ENCODE assay signal across 9 cellular contexts in genomic region chr17:77420476-77420803, GRCh38.
DNase-seq lines count a peak whose midpoint lies in the region; ATAC-seq lines count a peak whose summit lies in the region.
"Had no signal": no experiment of that assay in that cellular context is flagged by ENCODE, and none has a peak within 500 bp of the region (broad histone marks: within the 10 kb centered on the region; RNA-seq: fewer than 3 reads in every experiment).

No MANE protein-coding gene starts in this region.

- H3K4me3 Mint-ChIP-seq in CD4-positive, CD25-positive, alpha-beta regulatory T cell = peak overlapping the region in 3 of 4 donors; percentile 60 to 81 (median 75)

- no peaks in the 10 kb centered on the region for H3K27me3 ChIP-seq in CD4-positive, CD25-positive, alpha-beta regulatory T cell (ENCODE audit: control insufficient read depth, insufficient read depth, low read length)
- H3K27me3 ChIP-seq in NT2/D1 (ENCODE audit: insufficient read depth, insufficient read length) = no peaks in the 10 kb centered on the region
- H3K27me3 ChIP-seq in effector memory CD4-positive, alpha-beta T cell (replicated peaks; ENCODE audit: control insufficient read depth, insufficient read depth, low read length, poor library complexity, severe bottlenecking) = no peaks in the 10 kb centered on the region
- no peaks in the 10 kb centered on the region for H3K27me3 ChIP-seq in neuronal stem cell (ENCODE audit: control insufficient read depth in 3 of 3, insufficient read depth in 3 of 3, low read depth in 1 of 3, low read length in 3 of 3)

- H3K23ac ChIP-seq in neuronal stem cell (ENCODE audit: low read depth, low read length, poor library complexity) = no peak overlapping the region

- no peak overlapping the region for H3K4me2 ChIP-seq in neuronal stem cell (ENCODE audit: insufficient read depth, low read length, poor library complexity, severe bottlenecking)
- H3K4me2 ChIP-seq: KMS-11 had no signal

- H3K4me1 ChIP-seq in CD4-positive, CD25-positive, alpha-beta regulatory T cell (ENCODE audit: control insufficient read depth, insufficient read depth, low read length, poor library complexity, severe bottlenecking) = peaks cover 69% of the 10 kb centered on the region
- H3K4me1 ChIP-seq in NT2/D1 (ENCODE audit: insufficient read depth, insufficient read length) = peaks cover 54% of the 10 kb centered on the region
- H3K4me1 ChIP-seq in effector memory CD4-positive, alpha-beta T cell (ENCODE audit: control insufficient read depth, insufficient read depth, low read length, poor library complexity, severe bottlenecking) = peaks cover 60% of the 10 kb centered on the region
- peaks cover 45 to 49% of the 10 kb centered on the region in 2 donors for H3K4me1 ChIP-seq in neuronal stem cell (ENCODE audit: control insufficient read depth in 2 of 2, insufficient read depth in 1 of 2, low read depth in 1 of 2, low read length in 2 of 2)

- DNase-seq in CD4-positive, CD25-positive, alpha-beta regulatory T cell = no peak
- DNase-seq in NT2/D1 (ENCODE audit: low read depth, low spot score) (no peak), neuronal stem cell (ENCODE audit: low spot score) (no peak), DMS153 treated with DMSO at 0.1 percent for 48 hours (lab: John Stamatoyannopoulos, UW; ENCODE audit: unreplicated experiment) (no peak)
- no peak for DNase-seq in effector memory CD4-positive, alpha-beta T cell
- no peak for DNase-seq in stimulated activated CD4-positive, alpha-beta T cell treated with anti-CD3 and anti-CD28 coated beads, Interleukin-2, amount 100 ng/mL, for 48 hours
- no peak for DNase-seq in stimulated activated CD4-positive, alpha-beta T cell treated with anti-CD3 and anti-CD28 coated beads, Interleukin-4, amount 100 ng/mL, for 24 hours

- H4K8ac ChIP-seq in neuronal stem cell (ENCODE audit: low read depth, low read length) = no peak overlapping the region

- WGBS in neuronal stem cell (ENCODE audit: extremely low coverage in 2 of 2, insufficient read length in 2 of 2, insufficient replicate concordance in 1 of 2), 2 donors = no CpG with 5 or more reads among the region's 5 CpGs

- H2BK12ac ChIP-seq in neuronal stem cell (ENCODE audit: low read length) = no peak overlapping the region

- H3K9ac ChIP-seq in NT2/D1 (ENCODE audit: insufficient read length, low read depth) (peak overlapping the region; percentile 69), neuronal stem cell (ENCODE audit: low read depth, low read length, poor library complexity) (no peak overlapping the region)
- H3K9ac ChIP-seq: KMS-11 had no signal

- peak overlapping the region; percentile 15 for H3K4me3 ChIP-seq in CD4-positive, CD25-positive, alpha-beta regulatory T cell (ENCODE audit: low read depth, low read length)
- H3K4me3 ChIP-seq in NT2/D1 (ENCODE audit: insufficient read length, low read depth) (no peak overlapping the region), neuronal stem cell (ENCODE audit: low read length in 2 of 2) (no peak overlapping the region)
- H3K4me3 ChIP-seq in effector memory CD4-positive, alpha-beta T cell (ENCODE audit: insufficient read depth, low read depth, low read length, poor library complexity, severe bottlenecking) = no peak overlapping the region

- H4K91ac ChIP-seq in neuronal stem cell (ENCODE audit: low read depth, low read length, poor library complexity) = no peak overlapping the region

- H3K4me1 Mint-ChIP-seq in CD4-positive, CD25-positive, alpha-beta regulatory T cell = peaks cover 0 to 74% (median 27%) of the 10 kb centered on the region in 4 donors

- H3K79me1 ChIP-seq in neuronal stem cell (ENCODE audit: low read depth, low read length) = peaks cover 19% of the 10 kb centered on the region

- no peak overlapping the region for H2AFZ ChIP-seq in neuronal stem cell (ENCODE audit: low read length)

- H3K9me3 Mint-ChIP-seq in CD4-positive, CD25-positive, alpha-beta regulatory T cell = no peaks in the 10 kb centered on the region

- peak overlapping the region; percentile 63 to 96 (median 90) for H3K27ac Mint-ChIP-seq in CD4-positive, CD25-positive, alpha-beta regulatory T cell

- no peaks in the 10 kb centered on the region for H3K27me3 Mint-ChIP-seq in CD4-positive, CD25-positive, alpha-beta regulatory T cell

- H2BK120ac ChIP-seq in neuronal stem cell (ENCODE audit: low read depth, low read length) = peak overlapping the region; percentile 23

- H2BK5ac ChIP-seq in neuronal stem cell (ENCODE audit: low read length) = peak overlapping the region; percentile 55

- H3K36me3 ChIP-seq in CD4-positive, CD25-positive, alpha-beta regulatory T cell (ENCODE audit: control insufficient read depth, insufficient read depth, low read length) = peaks cover 13% of the 10 kb centered on the region
- H3K36me3 ChIP-seq in NT2/D1 (ENCODE audit: insufficient read depth, insufficient read length, low read length) (peaks cover 47% of the 10 kb centered on the region), neuronal stem cell (replicated peaks in 1 of 2; ENCODE audit: control insufficient read depth in 2 of 2, insufficient read depth in 2 of 2, low read length in 2 of 2) (peaks cover 0 to 18% of the 10 kb centered on the region in 2 donors)
- peaks cover 21% of the 10 kb centered on the region for H3K36me3 ChIP-seq in effector memory CD4-positive, alpha-beta T cell (ENCODE audit: control insufficient read depth, insufficient read depth, low read length)

- H3K4ac ChIP-seq in neuronal stem cell (ENCODE audit: low read length) = no peak overlapping the region

- no peaks in the 10 kb centered on the region for H3K36me3 Mint-ChIP-seq in CD4-positive, CD25-positive, alpha-beta regulatory T cell

- H3K9me3 ChIP-seq in CD4-positive, CD25-positive, alpha-beta regulatory T cell (ENCODE audit: control insufficient read depth in 2 of 2, low read length in 2 of 2) = no peaks in the 10 kb centered on the region
- H3K9me3 ChIP-seq in NT2/D1 (ENCODE audit: insufficient read depth, low read length) = no peaks in the 10 kb centered on the region
- no peaks in the 10 kb centered on the region for H3K9me3 ChIP-seq in effector memory CD4-positive, alpha-beta T cell (ENCODE audit: control insufficient read depth, low read length)
- H3K9me3 ChIP-seq in neuronal stem cell (replicated peaks in 1 of 2; ENCODE audit: control insufficient read depth in 2 of 2, insufficient read depth in 1 of 2, low read depth in 1 of 2, low read length in 2 of 2) = no peaks in the 10 kb centered on the region

- no peak overlapping the region for H3K14ac ChIP-seq in neuronal stem cell (ENCODE audit: low read length)

- H2BK15ac ChIP-seq in neuronal stem cell (ENCODE audit: low read length) = no peak overlapping the region

- H2AK5ac ChIP-seq in neuronal stem cell (ENCODE audit: low read depth, low read length) = no peak overlapping the region

- peak overlapping the region; percentile 9 for H3K18ac ChIP-seq in neuronal stem cell (ENCODE audit: low read length)

- ATAC-seq in CD4-positive, CD25-positive, alpha-beta regulatory T cell (ENCODE audit: low read depth in 2 of 2) = no peak
- no peak for ATAC-seq in HG02623 (IDR thresholded peaks at IDR 0.05; ENCODE audit: unreplicated experiment)

- H3K27ac ChIP-seq in CD4-positive, CD25-positive, alpha-beta regulatory T cell (ENCODE audit: insufficient read depth, low read length, poor library complexity, severe bottlenecking) = peak overlapping the region; percentile 57
- H3K27ac ChIP-seq in effector memory CD4-positive, alpha-beta T cell (ENCODE audit: insufficient read depth, low read length, poor library complexity, severe bottlenecking) = peak overlapping the region; percentile 68
- peak overlapping the region; percentile 39 for H3K27ac ChIP-seq in neuronal stem cell (replicated peaks; ENCODE audit: low read length)
- H3K27ac ChIP-seq: KMS-11 had no signal
